16 cellular contexts compared by ENCODE assay signal in genomic region chr20:35503841-35504460, GRCh38. TPM values are rescaled to one million over a fixed set of nuclear protein-coding genes. Genes with fewer than 3 reads are reported as not detected.
A peak's percentile ranks its signal among the peaks of the same experiment; 100 is the strongest.
DNase-seq lines count a peak whose midpoint lies in the region; ATAC-seq and TF ChIP-seq lines count a peak whose summit lies in the region.
"Had no signal": no experiment of that assay in that cellular context is flagged by ENCODE, and none has a peak within 500 bp of the region (broad histone marks: within the 10 kb centered on the region; RNA-seq: fewer than 3 reads in every experiment).

No MANE protein-coding gene starts in this region.

- H3K27ac Mint-ChIP-seq in CD14-positive monocyte (peak overlapping the region in 4 of 7 donors; percentile 42 to 62 (median 44)), natural killer cell (peak overlapping the region; percentile 71 to 74)
- peak overlapping the region; percentile 63 for H3K27ac Mint-ChIP-seq in central memory CD8-positive, alpha-beta T cell (ENCODE audit: low read depth)
- H3K27ac Mint-ChIP-seq: activated B cell treated with CpG ODN at 0.5 μM for 24 hours had no signal

- H3K27me3 Mint-ChIP-seq in CD14-positive monocyte (ENCODE audit: low read depth in 3 of 3) (no peaks in the 10 kb centered on the region), natural killer cell (ENCODE audit: low read depth in 2 of 2) (no peaks in the 10 kb centered on the region)
- no peaks in the 10 kb centered on the region for H3K27me3 Mint-ChIP-seq in central memory CD8-positive, alpha-beta T cell
- H3K27me3 Mint-ChIP-seq: activated B cell treated with CpG ODN at 0.5 μM for 24 hours had no signal

- no peak for TF ChIP-seq POLR2A in GM18505 (IDR thresholded peaks at IDR 0.05; ENCODE audit: borderline replicate concordance, extremely low read depth, insufficient read depth, insufficient read length)

- DNase-seq in CD14-positive monocyte (ENCODE audit: low spot score), result no peak
- DNase-seq in DMS79 treated with DMSO at 0.1 percent for 48 hours (lab: John Stamatoyannopoulos, UW), result peak; percentile 29
- no peak for DNase-seq in central memory CD8-positive, alpha-beta T cell (ENCODE audit: low spot score in 2 of 2)
- DNase-seq in natural killer cell, result no peak
- no peak for DNase-seq in NCI-H2227 (lab: John Stamatoyannopoulos, UW; ENCODE audit: unreplicated experiment)
- no peak for DNase-seq in stimulated activated CD8-positive, alpha-beta memory T cell treated with anti-CD3 and anti-CD28 coated beads, Interleukin-4, amount 100 ng/mL, for 48 hours
- DNase-seq: activated B cell treated with CpG ODN at 0.5 μM for 24 hours; body of pancreas; kidney; NCI-H2227 treated with DMSO at 0.1 percent for 48 hours; stimulated activated CD4-positive, alpha-beta T cell treated with anti-CD3 and anti-CD28 coated beads, Interleukin-4, amount 100 ng/mL, for 4 hours; stimulated activated naive CD4-positive, alpha-beta T cell treated with Interleukin-2 at 50 U/mL for 16 hours had no signal

- H3K36me3 Mint-ChIP-seq in CD14-positive monocyte, result peaks cover 93 to 94% of the 10 kb centered on the region in 2 donors
- peaks cover 67% of the 10 kb centered on the region for H3K36me3 Mint-ChIP-seq in central memory CD8-positive, alpha-beta T cell (ENCODE audit: insufficient read depth)
- peaks cover 36% of the 10 kb centered on the region for H3K36me3 Mint-ChIP-seq in natural killer cell

- no peak for TF ChIP-seq CTCF in CD14-positive monocyte (IDR thresholded peaks at IDR 0.05)
- TF ChIP-seq CTCF in natural killer cell (IDR thresholded peaks at IDR 0.05), result no peak

- H3K4me1 Mint-ChIP-seq in CD14-positive monocyte, result peaks cover 8% of the 10 kb centered on the region
- H3K4me1 Mint-ChIP-seq in central memory CD8-positive, alpha-beta T cell, result peaks cover 54% of the 10 kb centered on the region
- H3K4me1 Mint-ChIP-seq in natural killer cell, result peaks cover 66% of the 10 kb centered on the region in 2 donors

- no peak overlapping the region for H3K4me3 Mint-ChIP-seq in CD14-positive monocyte
- H3K4me3 Mint-ChIP-seq in central memory CD8-positive, alpha-beta T cell, result no peak overlapping the region
- H3K4me3 Mint-ChIP-seq in natural killer cell, result no peak overlapping the region
- H3K4me3 Mint-ChIP-seq: activated B cell treated with CpG ODN at 0.5 μM for 24 hours had no signal

- intact Hi-C loops in CD14-positive monocyte (cut with micrococcal nuclease) (no loop called here), natural killer cell (cut with micrococcal nuclease) (no loop called here)

- peaks cover 0 to 2% (median 0%) of the 10 kb centered on the region in 7 donors for H3K9me3 Mint-ChIP-seq in CD14-positive monocyte
- no peaks in the 10 kb centered on the region for H3K9me3 Mint-ChIP-seq in central memory CD8-positive, alpha-beta T cell
- no peaks in the 10 kb centered on the region for H3K9me3 Mint-ChIP-seq in natural killer cell
- H3K9me3 Mint-ChIP-seq: activated B cell treated with CpG ODN at 0.5 μM for 24 hours had no signal

- ATAC-seq in central memory CD8-positive, alpha-beta T cell (replicated peaks; ENCODE audit: extremely low read depth, poor library complexity, severe bottlenecking), result no peak
- ATAC-seq in natural killer cell (no peak), GM18505 (IDR thresholded peaks at IDR 0.05; ENCODE audit: unreplicated experiment) (no peak)
- ATAC-seq: body of pancreas had no signal

RNA-seq across cellular contexts. Expression of gene C20orf173, which starts 25.5 kb away (rescaled TPM):
- not detected for polyA plus RNA-seq in CD14-positive monocyte
- not detected for total RNA-seq in natural killer cell
- total RNA-seq: activated B cell treated with CpG ODN at 0.5 μM for 24 hours, body of pancreas, glomerular endothelial cell, kidney, MCF 10A, renal cortical epithelial cell had no signal

RNA-seq across cellular contexts. Expression of gene ERGIC3, which starts 37.9 kb away (rescaled TPM):
- 100 to 1,000 TPM; 128 to 130 TPM for polyA plus RNA-seq in CD14-positive monocyte
- 100 to 1,000 TPM; 128 to 130 (median 129) TPM for total RNA-seq in natural killer cell

RNA-seq across cellular contexts. Expression of gene CEP250, which starts 48.6 kb away (rescaled TPM):
- 1 to 10 TPM in 1 of 2 donors, under 1 TPM in 1; 0.81 to 1.2 TPM for polyA plus RNA-seq in CD14-positive monocyte
- 10 to 100 TPM; 61.5 to 91.8 (median 80.8) TPM for total RNA-seq in natural killer cell
